ENCODE assay signal across 1 cellular context in the genomic region with DNA sequence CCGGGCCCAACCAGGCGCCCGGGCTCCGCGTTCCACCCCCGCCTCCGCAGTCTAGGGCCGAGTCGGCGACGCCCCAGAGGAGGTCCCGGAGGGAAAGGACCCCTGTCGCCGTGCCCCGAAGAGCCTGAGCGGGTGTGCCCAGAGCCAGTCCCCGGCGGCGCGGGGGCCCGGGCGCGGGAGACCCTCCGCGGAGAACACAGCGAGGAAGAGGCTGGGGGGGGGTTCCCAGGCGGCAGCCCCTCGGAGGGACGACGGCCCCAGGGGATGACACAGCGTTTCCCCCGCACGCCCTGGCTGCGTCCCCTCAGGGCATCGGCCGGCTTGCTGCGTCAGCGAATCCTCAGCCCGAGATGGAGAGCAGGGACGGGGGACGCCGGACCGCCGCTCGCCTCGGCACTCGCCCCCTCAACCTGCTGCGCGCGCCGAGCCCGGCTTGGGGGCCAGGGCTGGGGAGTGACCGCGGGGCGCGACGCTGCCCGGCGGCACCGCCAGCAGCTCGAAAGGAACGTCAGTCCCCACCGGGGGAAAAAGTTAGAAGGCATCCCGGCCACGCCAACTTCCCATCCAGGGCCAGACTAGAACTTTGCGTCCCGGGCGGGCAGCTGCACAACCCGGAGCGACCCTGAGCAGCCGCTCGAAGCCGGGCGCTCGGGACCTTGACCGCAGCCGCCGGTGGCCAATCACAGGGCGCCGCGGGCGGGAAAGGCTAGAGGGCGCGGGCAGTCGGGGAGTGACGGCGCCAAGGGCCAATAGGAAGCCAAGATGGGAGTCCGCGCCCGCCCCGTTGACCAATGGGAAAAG.
A peak's percentile ranks its signal among the peaks of the same experiment; 100 is the strongest.
TF ChIP-seq lines count a peak whose summit lies in the region.

No MANE protein-coding gene starts in this region.

TF ChIP-seq in HepG2, 621 proteins besides CTCF, POLR2A, EP300 and RAD21 (continued from another document):
- no peak for TF ChIP-seq ZC3H13 (CRISPR knock-in tag; IDR thresholded peaks at IDR 0.05)
- TF ChIP-seq, protein P1, sequence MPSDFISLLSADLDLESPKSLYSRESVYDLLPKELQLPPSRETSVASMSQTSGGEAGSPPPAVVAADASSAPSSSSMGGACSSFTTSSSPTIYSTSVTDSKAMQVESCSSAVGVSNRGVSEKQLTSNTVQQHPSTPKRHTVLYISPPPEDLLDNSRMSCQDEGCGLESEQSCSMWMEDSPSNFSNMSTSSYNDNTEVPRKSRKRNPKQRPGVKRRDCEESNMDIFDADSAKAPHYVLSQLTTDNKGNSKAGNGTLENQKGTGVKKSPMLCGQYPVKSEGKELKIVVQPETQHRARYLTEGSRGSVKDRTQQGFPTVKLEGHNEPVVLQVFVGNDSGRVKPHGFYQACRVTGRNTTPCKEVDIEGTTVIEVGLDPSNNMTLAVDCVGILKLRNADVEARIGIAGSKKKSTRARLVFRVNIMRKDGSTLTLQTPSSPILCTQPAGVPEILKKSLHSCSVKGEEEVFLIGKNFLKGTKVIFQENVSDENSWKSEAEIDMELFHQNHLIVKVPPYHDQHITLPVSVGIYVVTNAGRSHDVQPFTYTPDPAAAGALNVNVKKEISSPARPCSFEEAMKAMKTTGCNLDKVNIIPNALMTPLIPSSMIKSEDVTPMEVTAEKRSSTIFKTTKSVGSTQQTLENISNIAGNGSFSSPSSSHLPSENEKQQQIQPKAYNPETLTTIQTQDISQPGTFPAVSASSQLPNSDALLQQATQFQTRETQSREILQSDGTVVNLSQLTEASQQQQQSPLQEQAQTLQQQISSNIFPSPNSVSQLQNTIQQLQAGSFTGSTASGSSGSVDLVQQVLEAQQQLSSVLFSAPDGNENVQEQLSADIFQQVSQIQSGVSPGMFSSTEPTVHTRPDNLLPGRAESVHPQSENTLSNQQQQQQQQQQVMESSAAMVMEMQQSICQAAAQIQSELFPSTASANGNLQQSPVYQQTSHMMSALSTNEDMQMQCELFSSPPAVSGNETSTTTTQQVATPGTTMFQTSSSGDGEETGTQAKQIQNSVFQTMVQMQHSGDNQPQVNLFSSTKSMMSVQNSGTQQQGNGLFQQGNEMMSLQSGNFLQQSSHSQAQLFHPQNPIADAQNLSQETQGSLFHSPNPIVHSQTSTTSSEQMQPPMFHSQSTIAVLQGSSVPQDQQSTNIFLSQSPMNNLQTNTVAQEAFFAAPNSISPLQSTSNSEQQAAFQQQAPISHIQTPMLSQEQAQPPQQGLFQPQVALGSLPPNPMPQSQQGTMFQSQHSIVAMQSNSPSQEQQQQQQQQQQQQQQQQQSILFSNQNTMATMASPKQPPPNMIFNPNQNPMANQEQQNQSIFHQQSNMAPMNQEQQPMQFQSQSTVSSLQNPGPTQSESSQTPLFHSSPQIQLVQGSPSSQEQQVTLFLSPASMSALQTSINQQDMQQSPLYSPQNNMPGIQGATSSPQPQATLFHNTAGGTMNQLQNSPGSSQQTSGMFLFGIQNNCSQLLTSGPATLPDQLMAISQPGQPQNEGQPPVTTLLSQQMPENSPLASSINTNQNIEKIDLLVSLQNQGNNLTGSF (CRISPR knock-in tag; IDR thresholded peaks at IDR 0.05), result peak; percentile 71
- TF ChIP-seq, protein P2, sequence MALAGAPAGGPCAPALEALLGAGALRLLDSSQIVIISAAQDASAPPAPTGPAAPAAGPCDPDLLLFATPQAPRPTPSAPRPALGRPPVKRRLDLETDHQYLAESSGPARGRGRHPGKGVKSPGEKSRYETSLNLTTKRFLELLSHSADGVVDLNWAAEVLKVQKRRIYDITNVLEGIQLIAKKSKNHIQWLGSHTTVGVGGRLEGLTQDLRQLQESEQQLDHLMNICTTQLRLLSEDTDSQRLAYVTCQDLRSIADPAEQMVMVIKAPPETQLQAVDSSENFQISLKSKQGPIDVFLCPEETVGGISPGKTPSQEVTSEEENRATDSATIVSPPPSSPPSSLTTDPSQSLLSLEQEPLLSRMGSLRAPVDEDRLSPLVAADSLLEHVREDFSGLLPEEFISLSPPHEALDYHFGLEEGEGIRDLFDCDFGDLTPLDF (CRISPR knock-in tag; IDR thresholded peaks at IDR 0.05), result peak; percentile 95
- TF ChIP-seq, protein P3, sequence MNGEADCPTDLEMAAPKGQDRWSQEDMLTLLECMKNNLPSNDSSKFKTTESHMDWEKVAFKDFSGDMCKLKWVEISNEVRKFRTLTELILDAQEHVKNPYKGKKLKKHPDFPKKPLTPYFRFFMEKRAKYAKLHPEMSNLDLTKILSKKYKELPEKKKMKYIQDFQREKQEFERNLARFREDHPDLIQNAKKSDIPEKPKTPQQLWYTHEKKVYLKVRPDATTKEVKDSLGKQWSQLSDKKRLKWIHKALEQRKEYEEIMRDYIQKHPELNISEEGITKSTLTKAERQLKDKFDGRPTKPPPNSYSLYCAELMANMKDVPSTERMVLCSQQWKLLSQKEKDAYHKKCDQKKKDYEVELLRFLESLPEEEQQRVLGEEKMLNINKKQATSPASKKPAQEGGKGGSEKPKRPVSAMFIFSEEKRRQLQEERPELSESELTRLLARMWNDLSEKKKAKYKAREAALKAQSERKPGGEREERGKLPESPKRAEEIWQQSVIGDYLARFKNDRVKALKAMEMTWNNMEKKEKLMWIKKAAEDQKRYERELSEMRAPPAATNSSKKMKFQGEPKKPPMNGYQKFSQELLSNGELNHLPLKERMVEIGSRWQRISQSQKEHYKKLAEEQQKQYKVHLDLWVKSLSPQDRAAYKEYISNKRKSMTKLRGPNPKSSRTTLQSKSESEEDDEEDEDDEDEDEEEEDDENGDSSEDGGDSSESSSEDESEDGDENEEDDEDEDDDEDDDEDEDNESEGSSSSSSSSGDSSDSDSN (CRISPR knock-in tag; IDR thresholded peaks at IDR 0.05), result peak; percentile 84
- no peak for TF ChIP-seq ZNF180 (CRISPR knock-in tag; IDR thresholded peaks at IDR 0.05; ENCODE audit: borderline replicate concordance, low read depth)
- TF ChIP-seq, protein P4, sequence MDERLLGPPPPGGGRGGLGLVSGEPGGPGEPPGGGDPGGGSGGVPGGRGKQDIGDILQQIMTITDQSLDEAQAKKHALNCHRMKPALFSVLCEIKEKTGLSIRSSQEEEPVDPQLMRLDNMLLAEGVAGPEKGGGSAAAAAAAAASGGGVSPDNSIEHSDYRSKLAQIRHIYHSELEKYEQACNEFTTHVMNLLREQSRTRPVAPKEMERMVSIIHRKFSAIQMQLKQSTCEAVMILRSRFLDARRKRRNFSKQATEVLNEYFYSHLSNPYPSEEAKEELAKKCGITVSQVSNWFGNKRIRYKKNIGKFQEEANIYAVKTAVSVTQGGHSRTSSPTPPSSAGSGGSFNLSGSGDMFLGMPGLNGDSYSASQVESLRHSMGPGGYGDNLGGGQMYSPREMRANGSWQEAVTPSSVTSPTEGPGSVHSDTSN (CRISPR knock-in tag; IDR thresholded peaks at IDR 0.05), result peak; percentile 99
- no peak for TF ChIP-seq MTA3 (CRISPR knock-in tag; IDR thresholded peaks at IDR 0.05)
- TF ChIP-seq FIP1L1 (IDR thresholded peaks at IDR 0.05; ENCODE audit: borderline replicate concordance, insufficient read depth, low read depth, low read length), result no peak
- TF ChIP-seq, protein P5, sequence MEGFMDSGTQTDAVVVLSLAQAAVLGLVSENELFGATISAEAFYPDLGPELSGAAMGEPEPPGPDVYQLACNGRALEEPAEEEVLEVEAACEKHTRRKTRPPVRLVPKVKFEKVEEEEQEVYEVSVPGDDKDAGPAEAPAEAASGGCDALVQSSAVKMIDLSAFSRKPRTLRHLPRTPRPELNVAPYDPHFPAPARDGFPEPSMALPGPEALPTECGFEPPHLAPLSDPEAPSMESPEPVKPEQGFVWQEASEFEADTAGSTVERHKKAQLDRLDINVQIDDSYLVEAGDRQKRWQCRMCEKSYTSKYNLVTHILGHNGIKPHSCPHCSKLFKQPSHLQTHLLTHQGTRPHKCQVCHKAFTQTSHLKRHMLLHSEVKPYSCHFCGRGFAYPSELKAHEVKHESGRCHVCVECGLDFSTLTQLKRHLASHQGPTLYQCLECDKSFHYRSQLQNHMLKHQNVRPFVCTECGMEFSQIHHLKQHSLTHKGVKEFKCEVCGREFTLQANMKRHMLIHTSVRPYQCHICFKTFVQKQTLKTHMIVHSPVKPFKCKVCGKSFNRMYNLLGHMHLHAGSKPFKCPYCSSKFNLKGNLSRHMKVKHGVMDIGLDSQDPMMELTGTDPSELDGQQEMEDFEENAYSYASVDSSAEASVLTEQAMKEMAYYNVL (CRISPR knock-in tag; IDR thresholded peaks at IDR 0.05; ENCODE audit: borderline replicate concordance), result no peak
- TF ChIP-seq, protein P6, sequence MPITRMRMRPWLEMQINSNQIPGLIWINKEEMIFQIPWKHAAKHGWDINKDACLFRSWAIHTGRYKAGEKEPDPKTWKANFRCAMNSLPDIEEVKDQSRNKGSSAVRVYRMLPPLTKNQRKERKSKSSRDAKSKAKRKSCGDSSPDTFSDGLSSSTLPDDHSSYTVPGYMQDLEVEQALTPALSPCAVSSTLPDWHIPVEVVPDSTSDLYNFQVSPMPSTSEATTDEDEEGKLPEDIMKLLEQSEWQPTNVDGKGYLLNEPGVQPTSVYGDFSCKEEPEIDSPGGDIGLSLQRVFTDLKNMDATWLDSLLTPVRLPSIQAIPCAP (CRISPR knock-in tag; IDR thresholded peaks at IDR 0.05; ENCODE audit: low read depth), result no peak
- TF ChIP-seq EHMT2 (IDR thresholded peaks at IDR 0.05; ENCODE audit: borderline replicate concordance, low read depth, low read length), result no peak
TF ChIP-seq in HepG2: peak in this region for 208.
